19 cellular contexts compared by ENCODE assay signal in the genomic region with DNA sequence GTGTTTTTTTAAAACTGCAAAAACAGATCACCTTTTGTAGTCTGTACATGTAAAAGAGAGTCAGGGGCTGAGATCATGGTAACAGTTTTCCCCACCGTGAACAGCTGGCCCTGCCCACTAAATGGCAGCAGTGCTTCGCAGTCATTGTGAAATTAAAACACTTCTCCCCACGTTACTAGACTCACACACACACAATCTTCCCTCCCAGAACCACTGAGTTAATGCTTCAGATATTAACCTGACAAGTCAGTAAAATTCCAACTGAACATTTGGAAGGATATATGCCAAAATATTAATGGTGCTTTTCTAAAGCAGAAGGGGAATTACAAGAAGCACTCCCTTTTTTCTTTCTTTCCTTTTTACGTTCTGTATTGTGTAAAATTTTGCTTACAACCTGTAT. TPM values are rescaled to one million over a fixed set of nuclear protein-coding genes. Genes with fewer than 3 reads are reported as not detected.
DNase-seq lines count a peak whose midpoint lies in the region; ATAC-seq and TF ChIP-seq lines count a peak whose summit lies in the region.
"Had no signal": no experiment of that assay in that cellular context is flagged by ENCODE, and none has a peak within 500 bp of the region (broad histone marks: within the 10 kb centered on the region; RNA-seq: fewer than 3 reads in every experiment).

No MANE protein-coding gene starts in this region.

- H3K27ac Mint-ChIP-seq in chondrocyte (ENCODE audit: unreplicated experiment): peak overlapping the region; percentile 59
- peak overlapping the region; percentile 21 for H3K27ac Mint-ChIP-seq in neural progenitor cell
- no peak overlapping the region for H3K27ac Mint-ChIP-seq in mesothelial cell of epicardium
- H3K27ac Mint-ChIP-seq: activated CD8-positive, alpha-beta T cell treated with anti-CD3 and anti-CD28 coated beads, Interleukin-2, amount 10 ng/mL, durations not matched to agents 7 days and 5 days; activated naive CD4-positive, alpha-beta T cell treated with anti-CD3 and anti-CD28 coated beads, Interleukin-2, amount 50 U/mL, for 72 hours; H9; stimulated activated naive CD8-positive, alpha-beta T cell treated with anti-CD3 and anti-CD28 coated beads, Interleukin-15, amount 100 ng/mL, for 72 hours had no signal

- 78 to 79% methylated on average over 4 of the region's 4 CpGs for WGBS in thyroid gland, 2 donors

- H3K9me3 Mint-ChIP-seq in chondrocyte (ENCODE audit: low read depth): no peaks in the 10 kb centered on the region
- no peaks in the 10 kb centered on the region for H3K9me3 Mint-ChIP-seq in neural progenitor cell
- no peaks in the 10 kb centered on the region for H3K9me3 Mint-ChIP-seq in mesothelial cell of epicardium
- H3K9me3 Mint-ChIP-seq: activated naive CD4-positive, alpha-beta T cell treated with anti-CD3 and anti-CD28 coated beads, Interleukin-2, amount 50 U/mL, for 72 hours; H9; stimulated activated naive CD8-positive, alpha-beta T cell treated with anti-CD3 and anti-CD28 coated beads, Interleukin-15, amount 100 ng/mL, for 72 hours had no signal

- DNase-seq in right atrium auricular region (ENCODE audit: low spot score) (no peak), left ventricle myocardium superior (no peak), chondrocyte (ENCODE audit: low spot score) (no peak), neural progenitor cell (ENCODE audit: low spot score) (no peak), tibial artery (no peak), NCI-H69 (lab: John Stamatoyannopoulos, UW) (no peak), thyroid gland (no peak), mesothelial cell of epicardium (ENCODE audit: low spot score in 2 of 2, unreplicated experiment in 2 of 2) (no peak)

- no peak overlapping the region for H3K4me3 ChIP-seq in right atrium auricular region
- no peak overlapping the region for H3K4me3 ChIP-seq in neural progenitor cell
- no peak overlapping the region for H3K4me3 ChIP-seq in tibial artery
- no peak overlapping the region for H3K4me3 ChIP-seq in thyroid gland (replicated peaks in 1 of 3)
- H3K4me3 ChIP-seq: BLaER1, lung, prostate gland, skin epidermis, transverse colon had no signal

- intact Hi-C loops in left ventricle myocardium superior (cut with micrococcal nuclease) (no loop called here), tibial artery (cut with DNase I; ENCODE audit: low total_unique reads) (loop anchor here (10.0 kb wide), 1 partner anchor 151 kb away; no protein-coding TSS in a partner anchor), thyroid gland (cut with DNase I) (no loop called here)

- no peaks in the 10 kb centered on the region for H3K79me2 ChIP-seq in neural progenitor cell (ENCODE audit: low read depth)

- H3K27ac ChIP-seq in right atrium auricular region (peak overlapping the region; percentile 53 to 58), neural progenitor cell (no peak overlapping the region), tibial artery (peak overlapping the region; percentile 31 to 37), thyroid gland (no peak overlapping the region)
- H3K27ac ChIP-seq: BLaER1, prostate gland, skin epidermis, transverse colon had no signal

- H3K4me2 ChIP-seq in neural progenitor cell: no peak overlapping the region
- H3K4me2 ChIP-seq: BLaER1 had no signal

- no peaks in the 10 kb centered on the region for H3K27me3 ChIP-seq in right atrium auricular region
- H3K27me3 ChIP-seq in neural progenitor cell: no peaks in the 10 kb centered on the region
- no peaks in the 10 kb centered on the region for H3K27me3 ChIP-seq in tibial artery
- H3K27me3 ChIP-seq in thyroid gland: no peaks in the 10 kb centered on the region
- H3K27me3 ChIP-seq: BLaER1 had no signal

- no peak for TF ChIP-seq POLR2A in thyroid gland (IDR thresholded peaks at IDR 0.05)

- H4K20me1 ChIP-seq in neural progenitor cell (ENCODE audit: low read depth): no peaks in the 10 kb centered on the region
- H4K20me1 ChIP-seq: BLaER1 had no signal

- ATAC-seq in left ventricle myocardium superior: no peak

- H3K36me3 Mint-ChIP-seq in chondrocyte (ENCODE audit: low read depth): no peaks in the 10 kb centered on the region
- no peaks in the 10 kb centered on the region for H3K36me3 Mint-ChIP-seq in neural progenitor cell
- no peaks in the 10 kb centered on the region for H3K36me3 Mint-ChIP-seq in mesothelial cell of epicardium
- H3K36me3 Mint-ChIP-seq: activated naive CD4-positive, alpha-beta T cell treated with anti-CD3 and anti-CD28 coated beads, Interleukin-2, amount 50 U/mL, for 72 hours had no signal

- peaks cover 6% of the 10 kb centered on the region for H3F3A ChIP-seq in neural progenitor cell (ENCODE audit: low read depth)

- peaks cover 28% of the 10 kb centered on the region for H3K4me1 Mint-ChIP-seq in chondrocyte (ENCODE audit: low read depth)
- H3K4me1 Mint-ChIP-seq in neural progenitor cell: peaks cover 16% of the 10 kb centered on the region
- H3K4me1 Mint-ChIP-seq in mesothelial cell of epicardium: peaks cover 27% of the 10 kb centered on the region

- H2AFZ ChIP-seq in neural progenitor cell (replicated peaks): no peak overlapping the region

- TF ChIP-seq CTCF in right atrium auricular region (IDR thresholded peaks at IDR 0.05) (no peak), chondrocyte (IDR thresholded peaks at IDR 0.05) (no peak), neural progenitor cell (IDR thresholded peaks at IDR 0.05) (no peak), tibial artery (IDR thresholded peaks at IDR 0.05) (no peak), thyroid gland (IDR thresholded peaks at IDR 0.05) (no peak), mesothelial cell of epicardium (IDR thresholded peaks at IDR 0.05; ENCODE audit: unreplicated experiment) (no peak)

- peaks cover 0 to 27% of the 10 kb centered on the region in 2 donors for H3K4me1 ChIP-seq in right atrium auricular region
- no peaks in the 10 kb centered on the region for H3K4me1 ChIP-seq in neural progenitor cell
- H3K4me1 ChIP-seq in tibial artery: peaks cover 0 to 18% (median 11%) of the 10 kb centered on the region in 4 donors
- H3K4me1 ChIP-seq in thyroid gland: no peaks in the 10 kb centered on the region
- H3K4me1 ChIP-seq: prostate gland had no signal

- H3K9me3 ChIP-seq in right atrium auricular region: no peaks in the 10 kb centered on the region
- H3K9me3 ChIP-seq in neural progenitor cell (ENCODE audit: low read depth): no peaks in the 10 kb centered on the region
- no peaks in the 10 kb centered on the region for H3K9me3 ChIP-seq in tibial artery
- H3K9me3 ChIP-seq in thyroid gland: no peaks in the 10 kb centered on the region
- H3K9me3 ChIP-seq: BLaER1, prostate gland, transverse colon had no signal

- H3K4me3 Mint-ChIP-seq in chondrocyte (ENCODE audit: unreplicated experiment) (no peak overlapping the region), neural progenitor cell (peak overlapping the region; percentile 60), mesothelial cell of epicardium (no peak overlapping the region)
- H3K4me3 Mint-ChIP-seq: activated CD8-positive, alpha-beta T cell treated with anti-CD3 and anti-CD28 coated beads, Interleukin-2, amount 10 ng/mL, durations not matched to agents 7 days and 5 days; H9; stimulated activated naive CD8-positive, alpha-beta T cell treated with anti-CD3 and anti-CD28 coated beads, Interleukin-15, amount 100 ng/mL, for 72 hours had no signal

- no peak overlapping the region for H3K9ac ChIP-seq in neural progenitor cell
- H3K9ac ChIP-seq: BLaER1 had no signal

- H3K36me3 ChIP-seq in right atrium auricular region (no peaks in the 10 kb centered on the region), neural progenitor cell (no peaks in the 10 kb centered on the region), tibial artery (no peaks in the 10 kb centered on the region), thyroid gland (no peaks in the 10 kb centered on the region)
- H3K36me3 ChIP-seq: BLaER1, prostate gland, transverse colon had no signal

- H3K27me3 Mint-ChIP-seq in chondrocyte (ENCODE audit: low read depth) (no peaks in the 10 kb centered on the region), neural progenitor cell (ENCODE audit: insufficient read depth, low read depth) (peaks cover 8% of the 10 kb centered on the region), mesothelial cell of epicardium (ENCODE audit: low read depth) (peaks cover 6% of the 10 kb centered on the region)

RNA-seq across cellular contexts. Expression of a gene that starts 1.2 kb away (rescaled TPM):
- total RNA-seq in right atrium auricular region (10 to 100 TPM; 11.8 to 30.4 TPM), left ventricle myocardium superior (19.1 TPM), chondrocyte (0.15 TPM in 1 of 3 replicates, not detected in the others), neural progenitor cell (ENCODE audit: low replicate concordance) (not detected in 2 replicates), thyroid gland (10 to 100 TPM in 1 of 4 donors, 1 to 10 TPM in 3; 1.5 to 22.5 (median 2.2) TPM), mesothelial cell of epicardium (0.18 TPM in 1 of 3 replicates, not detected in the others)
- total RNA-seq: activated CD8-positive, alpha-beta T cell treated with anti-CD3 and anti-CD28 coated beads, Interleukin-2, amount 10 ng/mL, durations not matched to agents 7 days and 5 days; activated naive CD4-positive, alpha-beta T cell treated with anti-CD3 and anti-CD28 coated beads, Interleukin-2, amount 50 U/mL, for 72 hours; H9; MCF 10A; T-helper 2 cell treated with Interferon-gamma antibody and Interleukin-4, amounts not matched to agents 100 ng/mL and 5 ng/mL, for 36 hours had no signal

RNA-seq across cellular contexts. Expression of a gene that starts 12.8 kb away (rescaled TPM):
- total RNA-seq in right atrium auricular region: 10 to 100 TPM; 35.0 to 36.2 TPM
- total RNA-seq in left ventricle myocardium superior: 55.5 TPM
- total RNA-seq in chondrocyte: 13.3 to 15.6 TPM (median 14.4 TPM) in 3 replicates
- total RNA-seq in neural progenitor cell (ENCODE audit: low replicate concordance): 6.1 and 7.0 TPM in 2 replicates
- total RNA-seq in thyroid gland: 10 to 100 TPM in 3 of 4 donors, 1 to 10 TPM in 1; 7.1 to 20.5 (median 15.4) TPM
- 22.9 to 24.3 TPM (median 22.9 TPM) in 3 replicates for total RNA-seq in mesothelial cell of epicardium
- total RNA-seq: activated CD8-positive, alpha-beta T cell treated with anti-CD3 and anti-CD28 coated beads, Interleukin-2, amount 10 ng/mL, durations not matched to agents 7 days and 5 days; T-helper 2 cell treated with Interferon-gamma antibody and Interleukin-4, amounts not matched to agents 100 ng/mL and 5 ng/mL, for 36 hours had no signal

Comparison
In these comparisons a context has a peak if more than half of its experiments do, and no peak if none do; other contexts are left out.
1. H3K27ac ChIP-seq: peak in right atrium auricular region (2 of 2) and tibial artery (2 of 2); none in neural progenitor cell (single experiment) and thyroid gland (0 of 3).